ENCODE assay signal across 1 cellular context in genomic region chr17:49575524-49576120, GRCh38.
TF ChIP-seq lines count a peak whose summit lies in the region.

TSS of gene NXPH3 (plus strand) at chr17:49575871. CDS start at chr17:49576220, 349 bp downstream.

TF ChIP-seq in HCT116, 20 proteins besides CTCF, POLR2A, EP300 and RAD21 (continued from another document):
- TF ChIP-seq REST (IDR thresholded peaks at IDR 0.05; ENCODE audit: low read depth) (no peak), FOSL1 (IDR thresholded peaks at IDR 0.05; ENCODE audit: low read depth) (no peak), EZH2 (IDR thresholded peaks at IDR 0.05) (no peak)
